Comparison of ENCODE assay signal across 22 cellular contexts in genomic region chr7:108289852-108290251, GRCh38.
A peak's percentile ranks its signal among the peaks of the same experiment; 100 is the strongest.
DNase-seq lines count a peak whose midpoint lies in the region; ATAC-seq, FAIRE-seq and TF ChIP-seq lines count a peak whose summit lies in the region.
"Had no signal": no experiment of that assay in that cellular context is flagged by ENCODE, and none has a peak within 500 bp of the region (broad histone marks: within the 10 kb centered on the region; RNA-seq: fewer than 3 reads in every experiment).

No MANE protein-coding gene starts in this region.

- peak overlapping the region; percentile 7 to 99; a peak in 3 of 4 replicates for H3K27ac ChIP-seq in SK-N-SH (ENCODE audit: low read depth in 2 of 2, low read length in 1 of 2)
- H3K27ac ChIP-seq in K562 (ENCODE audit: extremely low read depth, low read depth, low read length): no peak overlapping the region
- no peak overlapping the region for H3K27ac ChIP-seq in neural cell (ENCODE audit: low read length)
- H3K27ac ChIP-seq: Peyer's patch had no signal

- TF ChIP-seq RAD21 in SK-N-SH (IDR thresholded peaks at IDR 0.05; ENCODE audit: low read length): no peak
- TF ChIP-seq RAD21 in K562 (CRISPR knock-in tag; conservative IDR thresholded peaks at IDR 0.05 in 1 of 2, IDR thresholded peaks at IDR 0.05 in 1 of 2): no peak
- TF ChIP-seq RAD21 in neural cell (conservative IDR thresholded peaks at IDR 0.05): no peak

- no peak overlapping the region for H3K4me2 ChIP-seq in SK-N-SH
- no peak overlapping the region for H3K4me2 ChIP-seq in K562 (ENCODE audit: insufficient read depth, low read length)
- H3K4me2 ChIP-seq in neural cell (ENCODE audit: low read length): peak overlapping the region; percentile 33

- no peak for ATAC-seq in SK-N-SH treated with all-trans-retinoic acid at 6 μM for 48 hours
- ATAC-seq in K562: no peak
- ATAC-seq in GM19452 (IDR thresholded peaks at IDR 0.05; ENCODE audit: unreplicated experiment): no peak
- ATAC-seq: T-cell had no signal

- no peaks in the 10 kb centered on the region for H3F3A ChIP-seq in SK-N-SH (replicated peaks; ENCODE audit: insufficient read depth)
- no peaks in the 10 kb centered on the region for H3F3A ChIP-seq in neural cell (ENCODE audit: insufficient read depth, low read length, poor library complexity, severe bottlenecking)

- H3K79me2 ChIP-seq in SK-N-SH (ENCODE audit: insufficient read depth) (no peaks in the 10 kb centered on the region), K562 (ENCODE audit: control insufficient read depth, insufficient read depth, low read length) (no peaks in the 10 kb centered on the region), neural cell (replicated peaks; ENCODE audit: insufficient read depth, low read length) (peaks cover 17% of the 10 kb centered on the region)

- H3K36me3 ChIP-seq in SK-N-SH (replicated peaks in 1 of 2; ENCODE audit: control insufficient read depth in 1 of 2, insufficient read depth in 2 of 2, low read length in 1 of 2): peaks cover 0 to 3% of the 10 kb centered on the region in 2 experiments
- no peaks in the 10 kb centered on the region for H3K36me3 ChIP-seq in K562 (ENCODE audit: control insufficient read depth, insufficient read depth, low read length)
- no peaks in the 10 kb centered on the region for H3K36me3 ChIP-seq in neural cell (ENCODE audit: insufficient read depth, low read length)
- H3K36me3 ChIP-seq: Peyer's patch had no signal

- H2AFZ ChIP-seq in SK-N-SH (ENCODE audit: low read depth): no peak overlapping the region
- no peak overlapping the region for H2AFZ ChIP-seq in K562 (ENCODE audit: low read depth, low read length)
- no peak overlapping the region for H2AFZ ChIP-seq in neural cell (ENCODE audit: low read depth, low read length)

- H3K9me1 ChIP-seq in K562 (ENCODE audit: control insufficient read depth, insufficient read depth, low read length): no peaks in the 10 kb centered on the region

- POLR2A ChIA-PET in SK-N-SH (lab: Yijun Ruan, JAX): no interaction called here
- POLR2A ChIA-PET in K562 (lab: Yijun Ruan, JAX): interaction anchor here (0.6 to 1.0 kb wide), 2 partner anchors 12 to 112 kb away, joined by 3 read pairs; no protein-coding TSS in a partner anchor

- 68% methylated on average over 1 of the region's 1 CpG for WGBS in SK-N-SH (ENCODE audit: low lambda C conversion rate)
- 15% methylated on average over 1 of the region's 1 CpG for WGBS in K562 (ENCODE audit: insufficient coverage, low coverage, missing lambda C conversion rate)

- TF ChIP-seq CTCF in SK-N-SH (IDR thresholded peaks at IDR 0.05): no peak
- TF ChIP-seq CTCF in K562 (IDR thresholded peaks at IDR 0.05 in 2 of 3, conservative IDR thresholded peaks at IDR 0.05 in 1 of 3; ENCODE audit: insufficient read depth in 2 of 3, low read depth in 1 of 3, low read length in 3 of 3): no peak
- no peak for TF ChIP-seq CTCF in neural cell (IDR thresholded peaks at IDR 0.05; ENCODE audit: poor library complexity, severe bottlenecking)

- FAIRE-seq in K562 (lab: Jason Lieb, UNC): no peak
- FAIRE-seq: G401.6, H1 had no signal

- H3K27me3 ChIP-seq in SK-N-SH (ENCODE audit: insufficient read depth) (no peaks in the 10 kb centered on the region), K562 (ENCODE audit: control insufficient read depth in 2 of 2, insufficient read depth in 2 of 2, low read length in 2 of 2) (peaks cover under 1 to 6% of the 10 kb centered on the region in 2 experiments; a peak in 3 of 5 replicates), neural cell (ENCODE audit: insufficient read depth, low read depth, low read length) (no peaks in the 10 kb centered on the region)
- H3K27me3 ChIP-seq: Peyer's patch had no signal

- no peak for DNase-seq in SK-N-SH
- DNase-seq in K562 (ENCODE audit: extremely low read depth in 1 of 4, low spot score in 3 of 4): no peak
- no peak for DNase-seq in hippocampal formation (lab: John Stamatoyannopoulos, UW)
- DNase-seq in NCI-H1048 (lab: John Stamatoyannopoulos, UW): no peak
- DNase-seq in SKM-1 (lab: John Stamatoyannopoulos, UW; ENCODE audit: unreplicated experiment): no peak
- DNase-seq: 8988T; CD8-positive, alpha-beta memory T cell; HCEC 1CT; KG1; MM.1S; NCI-H1092; NCI-H1417 treated with DMSO at 0.1 percent for 48 hours; NCI-H1694 treated with DMSO at 0.1 percent for 48 hours; NCI-H226; NCI-H510A; Peyer's patch; T-cell had no signal

- H3K9ac ChIP-seq in SK-N-SH (no peak overlapping the region), K562 (ENCODE audit: insufficient read depth in 1 of 2, low read depth in 2 of 2, low read length in 2 of 2) (no peak overlapping the region), neural cell (ENCODE audit: low read length) (no peak overlapping the region)

- H4K20me1 ChIP-seq in SK-N-SH (ENCODE audit: insufficient read depth) (no peaks in the 10 kb centered on the region), K562 (replicated peaks; ENCODE audit: control insufficient read depth, insufficient read depth, low read length) (no peaks in the 10 kb centered on the region), neural cell (ENCODE audit: insufficient read depth) (no peaks in the 10 kb centered on the region)

- BruUV-seq in K562 (replicated peaks; lab: Mats Ljungman, UMichigan): no TSS peak

- H3K4me3 ChIP-seq in SK-N-SH (ENCODE audit: low read depth in 2 of 2, low read length in 1 of 2) (no peak overlapping the region), K562 (no peak overlapping the region), neural cell (ENCODE audit: low read length) (peak overlapping the region; percentile 53)
- H3K4me3 ChIP-seq: Peyer's patch had no signal

- in situ Hi-C loops in K562 (cut with MboI): no loop called here

- TF ChIP-seq POLR2A in K562 (conservative IDR thresholded peaks at IDR 0.05): no peak

- TF ChIP-seq EP300 in SK-N-SH (IDR thresholded peaks at IDR 0.05; ENCODE audit: borderline replicate concordance in 1 of 2, low read depth in 1 of 2, low read length in 1 of 2) (no peak), K562 (IDR thresholded peaks at IDR 0.05; ENCODE audit: low read length) (no peak), neural cell (conservative IDR thresholded peaks at IDR 0.05; ENCODE audit: poor library complexity, severe bottlenecking) (no peak)

- peaks cover 19 to 57% of the 10 kb centered on the region in 2 experiments; a peak in 3 of 4 replicates for H3K4me1 ChIP-seq in SK-N-SH (ENCODE audit: control insufficient read depth in 1 of 2, insufficient read depth in 2 of 2, low read depth in 1 of 2, low read length in 1 of 2)
- H3K4me1 ChIP-seq in K562 (replicated peaks in 1 of 2; ENCODE audit: control insufficient read depth in 2 of 2, insufficient read depth in 2 of 2, low read length in 2 of 2): no peaks in the 10 kb centered on the region
- H3K4me1 ChIP-seq: Peyer's patch had no signal

- H3K9me2 ChIP-seq in SK-N-SH (no peaks in the 10 kb centered on the region), neural cell (ENCODE audit: insufficient read depth, low read length) (no peaks in the 10 kb centered on the region)

- no peaks in the 10 kb centered on the region for H3K9me3 ChIP-seq in SK-N-SH
- H3K9me3 ChIP-seq in K562 (replicated peaks; ENCODE audit: control insufficient read depth, insufficient read depth, low read depth, low read length): no peaks in the 10 kb centered on the region
- H3K9me3 ChIP-seq in neural cell (ENCODE audit: low read length): no peaks in the 10 kb centered on the region
- H3K9me3 ChIP-seq: Peyer's patch had no signal

- CTCF ChIA-PET in SK-N-SH (lab: Yijun Ruan, JAX) (interaction anchor here (0.6 to 1.8 kb wide), 8 partner anchors 9 to 207 kb away, joined by 3 to 4 read pairs (median 3); no protein-coding TSS in a partner anchor), K562 (lab: Yijun Ruan, JAX; ENCODE audit: low intra/inter-chr PET ratio) (no interaction called here)

- intact Hi-C loops in K562 (cut with micrococcal nuclease): no loop called here

TF ChIP-seq in SK-N-SH, 30 proteins besides CTCF, POLR2A, EP300 and RAD21 (continues in another document):
- TF ChIP-seq YY1 (IDR thresholded peaks at IDR 0.05; ENCODE audit: low read depth) (no peak), FOXJ3 (CRISPR knock-in tag; IDR thresholded peaks at IDR 0.05) (no peak), SIN3A (IDR thresholded peaks at IDR 0.05; ENCODE audit: borderline replicate concordance, low read depth, low read length) (no peak), ELF1 (IDR thresholded peaks at IDR 0.05) (no peak), MXI1 (IDR thresholded peaks at IDR 0.05; ENCODE audit: low read depth, low read length) (no peak), GABPA (IDR thresholded peaks at IDR 0.05; ENCODE audit: low read depth) (no peak), GATA2 (CRISPR knock-in tag; IDR thresholded peaks at IDR 0.05) (no peak)

TF ChIP-seq in SK-N-SH treated with all-trans-retinoic acid at 6 μM for 48 hours, 23 proteins besides CTCF, POLR2A, EP300 and RAD21 (continues in another document):
- no peak for TF ChIP-seq ZNF70 (CRISPR knock-in tag; IDR thresholded peaks at IDR 0.05)

TF ChIP-seq in K562, 482 proteins besides CTCF, POLR2A, EP300 and RAD21 (continues in another document):
- no peak for TF ChIP-seq ZFP30 (CRISPR knock-in tag; IDR thresholded peaks at IDR 0.05; ENCODE audit: borderline replicate concordance)

TF ChIP-seq in neural cell, 6 proteins besides CTCF, POLR2A, EP300 and RAD21:
- TF ChIP-seq POLR2AphosphoS5 (IDR thresholded peaks at IDR 0.05): no peak
- TF ChIP-seq SMC3 (conservative IDR thresholded peaks at IDR 0.05; ENCODE audit: poor library complexity): no peak

Comparison
In these comparisons a context has a peak if more than half of its experiments do, and no peak if none do; other contexts are left out.
1. H3K27ac ChIP-seq: peak in SK-N-SH (2 of 2); none in K562 (single experiment) and neural cell (single experiment).